10 cellular contexts compared by ENCODE assay signal in genomic region chr2:101781730-101782426, GRCh38.
DNase-seq lines count a peak whose midpoint lies in the region; ATAC-seq, FAIRE-seq and TF ChIP-seq lines count a peak whose summit lies in the region.
"Had no signal": no experiment of that assay in that cellular context is flagged by ENCODE, and none has a peak within 500 bp of the region (broad histone marks: within the 10 kb centered on the region; RNA-seq: fewer than 3 reads in every experiment).

No MANE protein-coding gene starts in this region.

- H3K36me3 ChIP-seq in K562 (ENCODE audit: control insufficient read depth, insufficient read depth, low read length) (no peaks in the 10 kb centered on the region), prostate gland (no peaks in the 10 kb centered on the region)

- H3K36me3 Mint-ChIP-seq in activated T-cell treated with anti-CD3 and anti-CD28 coated beads, Interleukin-2, amount 50 U/mL, for 4 hours (ENCODE audit: insufficient read depth), result peaks cover 10% of the 10 kb centered on the region
- peaks cover 6% of the 10 kb centered on the region for H3K36me3 Mint-ChIP-seq in stimulated activated memory B cell treated with anti-CD40 and anti-IgM and Interleukin-4, amounts not matched to agents 10 μg/mL and 1 μg/mL and 100 μg/mL, for 72 hours

- no peaks in the 10 kb centered on the region for H3K9me1 ChIP-seq in K562 (ENCODE audit: control insufficient read depth, insufficient read depth, low read length)

- in situ Hi-C loops in K562 (cut with MboI), result no loop called here

- peak overlapping the region; percentile 93 for H3K27ac Mint-ChIP-seq in stimulated activated memory B cell treated with anti-CD40 and anti-IgM and Interleukin-4, amounts not matched to agents 10 μg/mL and 1 μg/mL and 100 μg/mL, for 72 hours

- H3K4me1 Mint-ChIP-seq in activated T-cell treated with anti-CD3 and anti-CD28 coated beads, Interleukin-2, amount 50 U/mL, for 4 hours (ENCODE audit: low read depth), result peaks cover 88% of the 10 kb centered on the region
- peaks cover 95% of the 10 kb centered on the region for H3K4me1 Mint-ChIP-seq in stimulated activated memory B cell treated with anti-CD40 and anti-IgM and Interleukin-4, amounts not matched to agents 10 μg/mL and 1 μg/mL and 100 μg/mL, for 72 hours

- no peaks in the 10 kb centered on the region for H3K9me3 Mint-ChIP-seq in activated T-cell treated with anti-CD3 and anti-CD28 coated beads, Interleukin-2, amount 50 U/mL, for 4 hours
- no peaks in the 10 kb centered on the region for H3K9me3 Mint-ChIP-seq in stimulated activated memory B cell treated with anti-CD40 and anti-IgM and Interleukin-4, amounts not matched to agents 10 μg/mL and 1 μg/mL and 100 μg/mL, for 72 hours

- H2AFZ ChIP-seq in K562 (ENCODE audit: low read depth, low read length), result 0 out of 2 replicates have a peak overlapping the region, but pooled peaks have one; percentile 14

- CTCF ChIA-PET in K562 (lab: Yijun Ruan, JAX; ENCODE audit: low intra/inter-chr PET ratio), result no interaction called here

- peak overlapping the region in 1 of 2 experiments; percentile 26; a peak in 2 of 4 replicates for H3K9ac ChIP-seq in K562 (ENCODE audit: insufficient read depth in 1 of 2, low read depth in 2 of 2, low read length in 2 of 2)

- peaks cover 3 to 29% of the 10 kb centered on the region in 2 experiments for H3K4me1 ChIP-seq in K562 (replicated peaks in 1 of 2; ENCODE audit: control insufficient read depth in 2 of 2, insufficient read depth in 2 of 2, low read length in 2 of 2)
- H3K4me1 ChIP-seq in prostate gland (replicated peaks), result no peaks in the 10 kb centered on the region

- H3K27me3 ChIP-seq in K562 (ENCODE audit: control insufficient read depth in 2 of 2, insufficient read depth in 2 of 2, low read length in 2 of 2) (no peaks in the 10 kb centered on the region), prostate gland (replicated peaks; ENCODE audit: insufficient read depth) (no peaks in the 10 kb centered on the region)

- H3K9me3 ChIP-seq in K562 (replicated peaks; ENCODE audit: control insufficient read depth, insufficient read depth, low read depth, low read length) (no peaks in the 10 kb centered on the region), prostate gland (no peaks in the 10 kb centered on the region)

- POLR2A ChIA-PET in K562 (lab: Yijun Ruan, JAX), result interaction anchor here (0.8 kb wide), 1 partner anchor 15 kb away, joined by 3 read pairs; no protein-coding TSS in a partner anchor

- H3K4me2 ChIP-seq in K562 (ENCODE audit: insufficient read depth, low read length), result peak overlapping the region; percentile 53

- intact Hi-C loops in K562 (cut with micrococcal nuclease) (no loop called here), prostate gland (cut with DNase I) (no loop called here)

- H3K79me2 ChIP-seq in K562 (ENCODE audit: control insufficient read depth, insufficient read depth, low read length), result peaks cover 95% of the 10 kb centered on the region

- H3K27ac ChIP-seq in K562 (ENCODE audit: extremely low read depth, low read depth, low read length) (peak overlapping the region; percentile 71; the same call in 2 of the 3 replicates), prostate gland (no peak overlapping the region)

- no peak for DNase-seq in activated T-cell treated with anti-CD3 and anti-CD28 coated beads, Interleukin-2, amount 50 U/mL, for 4 hours
- no peak for DNase-seq in activated T-cell treated with anti-CD3 and anti-CD28 coated beads for 4 hours
- peak; percentile 28 for DNase-seq in NCI-H1105 (lab: John Stamatoyannopoulos, UW)
- no peak for DNase-seq in K562 (ENCODE audit: extremely low read depth in 1 of 4, low spot score in 3 of 4)
- DNase-seq in AG08396 (ENCODE audit: low spot score), result no peak
- DNase-seq in NOMO-1 (lab: John Stamatoyannopoulos, UW; ENCODE audit: unreplicated experiment in 2 of 2), result no peak
- no peak for DNase-seq in prostate gland (ENCODE audit: low spot score)

- peak; percentile 67 to 68 for ATAC-seq in activated T-cell treated with anti-CD3 and anti-CD28 coated beads, Interleukin-2, amount 50 U/mL, for 4 hours
- peak; percentile 71 for ATAC-seq in K562
- peak; percentile 80 for ATAC-seq in stimulated activated memory B cell treated with anti-CD40 and anti-IgM and Interleukin-4, amounts not matched to agents 10 μg/mL and 1 μg/mL and 100 μg/mL, for 72 hours
- ATAC-seq: HCT116 had no signal

- TF ChIP-seq POLR2A in K562 (conservative IDR thresholded peaks at IDR 0.05), result no peak
- TF ChIP-seq POLR2A in prostate gland (IDR thresholded peaks at IDR 0.05), result no peak

- peak overlapping the region; percentile 68 for H3K4me3 Mint-ChIP-seq in activated T-cell treated with anti-CD3 and anti-CD28 coated beads, Interleukin-2, amount 50 U/mL, for 4 hours
- peak overlapping the region; percentile 72 for H3K4me3 Mint-ChIP-seq in stimulated activated memory B cell treated with anti-CD40 and anti-IgM and Interleukin-4, amounts not matched to agents 10 μg/mL and 1 μg/mL and 100 μg/mL, for 72 hours

- H3K4me3 ChIP-seq in K562, result no peak overlapping the region
- no peak overlapping the region for H3K4me3 ChIP-seq in prostate gland

- 27% methylated on average over 8 of the region's 8 CpGs for WGBS in K562 (ENCODE audit: insufficient coverage, low coverage, missing lambda C conversion rate)
- 84% methylated on average over 8 of the region's 8 CpGs for WGBS in prostate gland

- H3K27me3 Mint-ChIP-seq in activated T-cell treated with anti-CD3 and anti-CD28 coated beads, Interleukin-2, amount 50 U/mL, for 4 hours (ENCODE audit: low read depth), result no peaks in the 10 kb centered on the region
- no peaks in the 10 kb centered on the region for H3K27me3 Mint-ChIP-seq in stimulated activated memory B cell treated with anti-CD40 and anti-IgM and Interleukin-4, amounts not matched to agents 10 μg/mL and 1 μg/mL and 100 μg/mL, for 72 hours

- TF ChIP-seq RAD21 in K562 (CRISPR knock-in tag; conservative IDR thresholded peaks at IDR 0.05 in 1 of 2, IDR thresholded peaks at IDR 0.05 in 1 of 2), result no peak

- no peak for TF ChIP-seq CTCF in K562 (IDR thresholded peaks at IDR 0.05 in 2 of 3, conservative IDR thresholded peaks at IDR 0.05 in 1 of 3; ENCODE audit: insufficient read depth in 2 of 3, low read depth in 1 of 3, low read length in 3 of 3)
- no peak for TF ChIP-seq CTCF in prostate gland (IDR thresholded peaks at IDR 0.05)

- no peak for TF ChIP-seq EP300 in K562 (IDR thresholded peaks at IDR 0.05; ENCODE audit: low read length)

- no peak for FAIRE-seq in K562 (lab: Jason Lieb, UNC)
- FAIRE-seq: GM19239 had no signal

- BruUV-seq in K562 (replicated peaks; lab: Mats Ljungman, UMichigan), result no TSS peak

- H4K20me1 ChIP-seq in K562 (replicated peaks; ENCODE audit: control insufficient read depth, insufficient read depth, low read length), result peaks cover 41% of the 10 kb centered on the region

TF ChIP-seq in K562, 482 proteins besides CTCF, POLR2A, EP300 and RAD21 (continues in another document):
- no peak for TF ChIP-seq ZNF197 (CRISPR knock-in tag; IDR thresholded peaks at IDR 0.05; ENCODE audit: low read depth)
- TF ChIP-seq, protein P1, sequence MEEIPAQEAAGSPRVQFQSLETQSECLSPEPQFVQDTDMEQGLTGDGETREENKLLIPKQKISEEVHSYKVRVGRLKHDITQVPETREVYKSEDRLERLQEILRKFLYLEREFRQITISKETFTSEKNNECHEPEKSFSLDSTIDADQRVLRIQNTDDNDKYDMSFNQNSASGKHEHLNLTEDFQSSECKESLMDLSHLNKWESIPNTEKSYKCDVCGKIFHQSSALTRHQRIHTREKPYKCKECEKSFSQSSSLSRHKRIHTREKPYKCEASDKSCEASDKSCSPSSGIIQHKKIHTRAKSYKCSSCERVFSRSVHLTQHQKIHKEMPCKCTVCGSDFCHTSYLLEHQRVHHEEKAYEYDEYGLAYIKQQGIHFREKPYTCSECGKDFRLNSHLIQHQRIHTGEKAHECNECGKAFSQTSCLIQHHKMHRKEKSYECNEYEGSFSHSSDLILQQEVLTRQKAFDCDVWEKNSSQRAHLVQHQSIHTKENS (CRISPR knock-in tag; IDR thresholded peaks at IDR 0.05), result no peak
- no peak for TF ChIP-seq ZNF79 (CRISPR knock-in tag; IDR thresholded peaks at IDR 0.05; ENCODE audit: low read depth)
- peak; percentile 4 for TF ChIP-seq TAF9B (IDR thresholded peaks at IDR 0.05; ENCODE audit: partially characterized antibody)
- no peak for TF ChIP-seq FOXJ3 (CRISPR knock-in tag; IDR thresholded peaks at IDR 0.05)
- TF ChIP-seq, protein P2, sequence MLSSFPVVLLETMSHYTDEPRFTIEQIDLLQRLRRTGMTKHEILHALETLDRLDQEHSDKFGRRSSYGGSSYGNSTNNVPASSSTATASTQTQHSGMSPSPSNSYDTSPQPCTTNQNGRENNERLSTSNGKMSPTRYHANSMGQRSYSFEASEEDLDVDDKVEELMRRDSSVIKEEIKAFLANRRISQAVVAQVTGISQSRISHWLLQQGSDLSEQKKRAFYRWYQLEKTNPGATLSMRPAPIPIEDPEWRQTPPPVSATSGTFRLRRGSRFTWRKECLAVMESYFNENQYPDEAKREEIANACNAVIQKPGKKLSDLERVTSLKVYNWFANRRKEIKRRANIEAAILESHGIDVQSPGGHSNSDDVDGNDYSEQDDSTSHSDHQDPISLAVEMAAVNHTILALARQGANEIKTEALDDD (IDR thresholded peaks at IDR 0.05), result peak; percentile 72
- TF ChIP-seq ZNF184 (CRISPR knock-in tag; IDR thresholded peaks at IDR 0.05), result no peak
- no peak for TF ChIP-seq ZBTB7A (IDR thresholded peaks at IDR 0.05; ENCODE audit: borderline replicate concordance, control insufficient read depth, low read depth, low read length)
- no peak for TF ChIP-seq HMGN3 (IDR thresholded peaks at IDR 0.05; ENCODE audit: borderline replicate concordance, extremely low read depth, insufficient read length, low read depth, low read length)
- 0 out of 2 replicates have a peak, but pooled peaks have one; percentile 10 for TF ChIP-seq ATF3 (IDR thresholded peaks at IDR 0.05)
- no peak for TF ChIP-seq ATF3 (CRISPR knock-in tag; conservative IDR thresholded peaks at IDR 0.05)
- TF ChIP-seq IRF9 (tag; IDR thresholded peaks at IDR 0.05), result no peak
